9 cellular contexts compared by ENCODE assay signal in the genomic region with DNA sequence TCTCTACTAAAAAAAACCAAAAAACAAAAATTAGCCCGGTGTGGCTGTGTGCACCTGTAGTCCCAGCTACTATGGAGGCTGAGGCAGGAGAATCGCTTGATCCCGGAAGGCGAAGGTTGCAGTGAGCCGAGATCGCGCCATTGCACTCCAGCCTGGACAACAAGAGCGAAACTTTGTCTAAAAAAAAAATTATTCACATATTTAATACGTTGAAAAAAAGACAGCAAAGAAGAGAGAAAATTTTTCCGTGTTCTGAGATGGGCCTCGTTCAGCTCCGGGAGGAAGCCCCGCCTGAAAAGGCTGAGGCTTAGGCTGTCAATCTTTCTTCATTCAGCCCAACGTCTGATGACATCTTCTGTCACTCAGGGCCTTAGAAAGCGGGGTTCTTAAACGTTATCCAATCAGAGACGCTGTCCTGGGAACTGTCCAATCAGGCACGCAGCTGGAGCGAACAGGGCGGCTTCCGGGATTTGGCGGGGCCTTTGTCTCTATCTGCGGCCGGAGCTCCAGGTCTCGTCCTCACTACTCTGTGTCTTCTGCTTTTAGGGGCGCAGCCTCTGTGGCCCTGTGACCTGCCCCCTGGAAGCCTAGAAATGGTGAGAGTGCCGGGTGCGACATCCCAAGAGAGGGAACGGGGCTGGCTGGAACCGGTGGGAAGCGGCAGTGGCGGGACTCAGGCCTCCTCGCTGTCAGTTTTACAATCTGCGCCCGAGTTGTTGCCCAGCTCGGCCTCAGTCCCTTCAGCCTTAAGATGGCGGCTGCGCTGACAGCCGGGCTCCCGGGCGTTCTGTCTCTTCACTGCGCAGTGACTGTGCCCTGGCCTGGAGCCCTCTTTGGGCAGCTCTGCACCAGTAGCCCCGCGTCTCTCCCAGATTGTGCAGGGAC. TPM values are rescaled to one million over a fixed set of nuclear protein-coding genes. Genes with fewer than 3 reads are reported as not detected.
DNase-seq lines count a peak whose midpoint lies in the region; ATAC-seq and TF ChIP-seq lines count a peak whose summit lies in the region.
"Had no signal": no experiment of that assay in that cellular context is flagged by ENCODE, and none has a peak within 500 bp of the region (broad histone marks: within the 10 kb centered on the region; RNA-seq: fewer than 3 reads in every experiment).

Gene ZNF726, plus strand, starts transcription at position 485 of the 885 bp plus-strand sequence. Its CDS starts 109 bp downstream, at position 594.

- H2AK5ac ChIP-seq in mesendoderm (ENCODE audit: low read length) = no peak within 1 kb of the TSS

- H3K9me3 ChIP-seq in effector memory CD4-positive, alpha-beta T cell (ENCODE audit: control insufficient read depth, low read length) = no peaks in the 10 kb centered on the region

- H3K27ac ChIP-seq in effector memory CD4-positive, alpha-beta T cell (ENCODE audit: insufficient read depth, low read length, poor library complexity, severe bottlenecking) = peak within 1 kb of the TSS; percentile 42
- H3K27ac ChIP-seq in mesendoderm (ENCODE audit: low read depth, low read length) = no peak within 1 kb of the TSS
- H3K27ac ChIP-seq: HL-60 had no signal

- no peak within 1 kb of the TSS for H3K56ac ChIP-seq in mesendoderm (ENCODE audit: low read length)

- H3K18ac ChIP-seq in mesendoderm (ENCODE audit: low read length) = no peak within 1 kb of the TSS

- TF ChIP-seq CTCF in AG04449 (IDR thresholded peaks at IDR 0.05; ENCODE audit: insufficient read depth, low read length, missing control alignments) = no peak

- CTCF ChIA-PET in AG04449 (lab: Yijun Ruan, JAX) = no interaction called here

- DNase-seq in AG04449 (ENCODE audit: low read depth, low spot score) = peak; percentile 59
- DNase-seq in NCI-H524 treated with DMSO at 0.1 percent for 48 hours (lab: John Stamatoyannopoulos, UW) = peak; percentile 42
- peak; percentile 64 to 71 for DNase-seq in activated CD8-positive, alpha-beta memory T cell treated with anti-CD3 and anti-CD28 coated beads for 1 hour (ENCODE audit: extremely low read depth in 1 of 2, low read depth in 1 of 2)
- DNase-seq in effector memory CD4-positive, alpha-beta T cell = peak; percentile 75 to 84 (median 81)
- DNase-seq in mesendoderm = peak; percentile 88
- peak; percentile 65 for DNase-seq in stimulated activated CD8-positive, alpha-beta memory T cell treated with anti-CD3 and anti-CD28 coated beads, Interleukin-15, amount 100 ng/mL, for 1 hour (ENCODE audit: low read depth)

- H3K36me3 ChIP-seq in effector memory CD4-positive, alpha-beta T cell (ENCODE audit: control insufficient read depth, insufficient read depth, low read length) = no peaks in the 10 kb centered on the region
- H3K36me3 ChIP-seq in mesendoderm (ENCODE audit: control insufficient read depth, insufficient read depth, low read length) = no peaks in the 10 kb centered on the region

- WGBS in mesendoderm (ENCODE audit: extremely low coverage, insufficient coverage, low lambda C conversion rate) = no CpG with 5 or more reads among the region's 44 CpGs

- no peak within 1 kb of the TSS for H2BK15ac ChIP-seq in mesendoderm (replicated peaks; ENCODE audit: low read depth)

- H4K5ac ChIP-seq in mesendoderm (ENCODE audit: low read length) = no peak within 1 kb of the TSS

- no peak within 1 kb of the TSS for H3K4ac ChIP-seq in mesendoderm (ENCODE audit: low read depth, low read length)

- no peaks in the 10 kb centered on the region for H3K27me3 ChIP-seq in effector memory CD4-positive, alpha-beta T cell (replicated peaks; ENCODE audit: control insufficient read depth, insufficient read depth, low read length, poor library complexity, severe bottlenecking)
- no peaks in the 10 kb centered on the region for H3K27me3 ChIP-seq in mesendoderm (ENCODE audit: insufficient read depth, low read length, poor library complexity)

- H3K9ac ChIP-seq in mesendoderm (ENCODE audit: low read length) = peak within 1 kb of the TSS; percentile 53

- POLR2A ChIA-PET in AG04449 (lab: Yijun Ruan, JAX) = interaction anchor here (0.8 to 1.8 kb wide), 2 partner anchors 16 to 119 kb away, joined by 4 to 5 read pairs; no protein-coding TSS in a partner anchor

- no peak within 1 kb of the TSS for H4K8ac ChIP-seq in mesendoderm (ENCODE audit: low read depth, low read length)

- no peaks in the 10 kb centered on the region for H3K79me1 ChIP-seq in mesendoderm (ENCODE audit: low read length)

- no peak within 1 kb of the TSS for H2BK5ac ChIP-seq in mesendoderm (ENCODE audit: low read length)

- H3K4me1 ChIP-seq in effector memory CD4-positive, alpha-beta T cell (ENCODE audit: control insufficient read depth, insufficient read depth, low read length, poor library complexity, severe bottlenecking) = no peaks in the 10 kb centered on the region
- no peaks in the 10 kb centered on the region for H3K4me1 ChIP-seq in mesendoderm (ENCODE audit: control insufficient read depth, low read depth, low read length)

- H2BK120ac ChIP-seq in mesendoderm (ENCODE audit: low read depth, low read length) = no peak within 1 kb of the TSS

- no peaks in the 10 kb centered on the region for H3K79me2 ChIP-seq in mesendoderm (ENCODE audit: control insufficient read depth, insufficient read depth, low read length)

- no peak within 1 kb of the TSS for H3K4me2 ChIP-seq in mesendoderm (ENCODE audit: low read length)

- H3K23ac ChIP-seq in mesendoderm (ENCODE audit: low read length) = no peak within 1 kb of the TSS

- H3K4me3 ChIP-seq in AG04449 (ENCODE audit: low read depth, low read length) (peak within 1 kb of the TSS; percentile 89), mesendoderm (ENCODE audit: low read length) (peak within 1 kb of the TSS; percentile 52)
- H3K4me3 ChIP-seq in effector memory CD4-positive, alpha-beta T cell (ENCODE audit: insufficient read depth, low read depth, low read length, poor library complexity, severe bottlenecking) = peak within 1 kb of the TSS; percentile 57

- ATAC-seq in GM18867 (IDR thresholded peaks at IDR 0.05; ENCODE audit: unreplicated experiment) (peak; percentile 97), HG03095 (IDR thresholded peaks at IDR 0.05; ENCODE audit: unreplicated experiment) (peak; percentile 95)

RNA-seq across cellular contexts. Expression of gene ZNF726, which starts in this region (rescaled TPM):
- 3.3 TPM for polyA plus RNA-seq in mesendoderm (2013, experiment 1 of 2)
- 3.2 TPM for polyA plus RNA-seq in mesendoderm (2013, experiment 2 of 2)
